Comparison of ENCODE assay signal across 1 cellular context in genomic region chr11:46242961-46243795, GRCh38.
A peak's percentile ranks its signal among the peaks of the same experiment; 100 is the strongest.
TF ChIP-seq lines count a peak whose summit lies in the region.

No MANE protein-coding gene starts in this region.

TF ChIP-seq in HEK293, 187 proteins besides CTCF, POLR2A, EP300 and RAD21 (continued from another document and continues in another):
- no peak for TF ChIP-seq ELK4 (IDR thresholded peaks at IDR 0.05; ENCODE audit: borderline replicate concordance, low read depth, low read length)
- TF ChIP-seq MZF1 (tag by site-specific recombination; IDR thresholded peaks at IDR 0.05; ENCODE audit: borderline replicate concordance), result peak; percentile 39; the same call in 1 of the 2 replicates
- peak; percentile 70 for TF ChIP-seq ZNF76 (tag by site-specific recombination; IDR thresholded peaks at IDR 0.05; ENCODE audit: borderline replicate concordance, low read depth)
- TF ChIP-seq ZNF530 (tag by site-specific recombination; IDR thresholded peaks at IDR 0.05; ENCODE audit: low read depth), result no peak
- no peak for TF ChIP-seq ZNF623 (tag by site-specific recombination; IDR thresholded peaks at IDR 0.05)
- peak; percentile 51; the same call in 1 of the 2 replicates for TF ChIP-seq KLF1 (tag by site-specific recombination; IDR thresholded peaks at IDR 0.05)
- TF ChIP-seq ZNF398 (tag by site-specific recombination; IDR thresholded peaks at IDR 0.05), result no peak
- TF ChIP-seq ZNF292 (tag by site-specific recombination; IDR thresholded peaks at IDR 0.05; ENCODE audit: borderline replicate concordance, low read depth), result no peak
- no peak for TF ChIP-seq ZSCAN30 (tag by site-specific recombination; IDR thresholded peaks at IDR 0.05)
- no peak for TF ChIP-seq ZNF311 (tag by site-specific recombination; IDR thresholded peaks at IDR 0.05; ENCODE audit: borderline replicate concordance)
- TF ChIP-seq ZNF658 (tag by site-specific recombination; IDR thresholded peaks at IDR 0.05), result no peak
- TF ChIP-seq GFI1B (tag by site-specific recombination; IDR thresholded peaks at IDR 0.05), result no peak
- no peak for TF ChIP-seq ZNF280D (tag by site-specific recombination; IDR thresholded peaks at IDR 0.05)
- TF ChIP-seq HOXC10 (CRISPR knock-in tag; IDR thresholded peaks at IDR 0.05), result no peak
- no peak for TF ChIP-seq RBAK (tag by site-specific recombination; IDR thresholded peaks at IDR 0.05)
- no peak for TF ChIP-seq ZNF529 (tag by site-specific recombination; IDR thresholded peaks at IDR 0.05; ENCODE audit: insufficient replicate concordance)
- TF ChIP-seq ZNF785 (tag by site-specific recombination; IDR thresholded peaks at IDR 0.05), result no peak
- 0 out of 2 replicates have a peak, but pooled peaks have one; percentile 15 for TF ChIP-seq ZNF843 (tag by site-specific recombination; IDR thresholded peaks at IDR 0.05)
- TF ChIP-seq BCL11A (tag by site-specific recombination; IDR thresholded peaks at IDR 0.05; ENCODE audit: low read depth), result no peak
- TF ChIP-seq ZNF580 (tag by site-specific recombination; IDR thresholded peaks at IDR 0.05), result 0 out of 2 replicates have a peak, but pooled peaks have one; percentile 27
- no peak for TF ChIP-seq ZNF561 (tag by site-specific recombination; IDR thresholded peaks at IDR 0.05; ENCODE audit: borderline replicate concordance)
- TF ChIP-seq ZNF596 (tag by site-specific recombination; IDR thresholded peaks at IDR 0.05), result no peak
- no peak for TF ChIP-seq WT1 (tag by site-specific recombination; IDR thresholded peaks at IDR 0.05)
- no peak for TF ChIP-seq ZNF624 (tag by site-specific recombination; IDR thresholded peaks at IDR 0.05)
- TF ChIP-seq ZNF248 (tag by site-specific recombination; IDR thresholded peaks at IDR 0.05), result no peak
- TF ChIP-seq ZNF626 (tag by site-specific recombination; IDR thresholded peaks at IDR 0.05), result no peak
- TF ChIP-seq ZNF549 (tag by site-specific recombination; IDR thresholded peaks at IDR 0.05), result no peak
- TF ChIP-seq KLF8 (tag by site-specific recombination; IDR thresholded peaks at IDR 0.05), result peak; percentile 70
- TF ChIP-seq ZNF223 (tag by site-specific recombination; IDR thresholded peaks at IDR 0.05), result no peak
- TF ChIP-seq ZNF18 (tag by site-specific recombination; IDR thresholded peaks at IDR 0.05), result no peak
- TF ChIP-seq ZNF660 (tag by site-specific recombination; IDR thresholded peaks at IDR 0.05), result peak; percentile 45; the same call in 1 of the 2 replicates
- TF ChIP-seq REST (tag by site-specific recombination; IDR thresholded peaks at IDR 0.05), result peak; percentile 36
- TF ChIP-seq SP2 (tag by site-specific recombination; IDR thresholded peaks at IDR 0.05), result peak; percentile 59
- TF ChIP-seq ZNF585B (tag by site-specific recombination; IDR thresholded peaks at IDR 0.05), result no peak
- no peak for TF ChIP-seq ZNF645 (tag by site-specific recombination; IDR thresholded peaks at IDR 0.05)
- TF ChIP-seq ZSCAN16 (tag by site-specific recombination; IDR thresholded peaks at IDR 0.05), result peak; percentile 59; the same call in 1 of the 2 replicates
- peak; percentile 78 for TF ChIP-seq GLIS2 (tag by site-specific recombination; IDR thresholded peaks at IDR 0.05)
- TF ChIP-seq BCL6B (tag by site-specific recombination; IDR thresholded peaks at IDR 0.05), result peak; percentile 91
- TF ChIP-seq ZNF747 (tag by site-specific recombination; IDR thresholded peaks at IDR 0.05), result no peak
- peak; percentile 93 for TF ChIP-seq ZNF341 (tag by site-specific recombination; IDR thresholded peaks at IDR 0.05; ENCODE audit: low read depth)
- no peak for TF ChIP-seq ZNF184 (tag by site-specific recombination; IDR thresholded peaks at IDR 0.05)
- peak; percentile 59; the same call in 1 of the 2 replicates for TF ChIP-seq ZBTB20 (tag by site-specific recombination; IDR thresholded peaks at IDR 0.05)
- no peak for TF ChIP-seq ZNF701 (tag by site-specific recombination; IDR thresholded peaks at IDR 0.05)
- peak; percentile 61; the same call in 1 of the 2 replicates for TF ChIP-seq KLF10 (tag by site-specific recombination; IDR thresholded peaks at IDR 0.05)
- TF ChIP-seq AEBP2 (tag by site-specific recombination; IDR thresholded peaks at IDR 0.05; ENCODE audit: borderline replicate concordance), result no peak
- peak; percentile 63; the same call in 1 of the 2 replicates for TF ChIP-seq ZNF449 (tag by site-specific recombination; IDR thresholded peaks at IDR 0.05)
- TF ChIP-seq OVOL3 (tag by site-specific recombination; IDR thresholded peaks at IDR 0.05), result no peak
- no peak for TF ChIP-seq ZNF677 (tag by site-specific recombination; IDR thresholded peaks at IDR 0.05)
